ENCODE assay signal across 11 cellular contexts in genomic region chr5:174837919-174838902, GRCh38.
DNase-seq lines count a peak whose midpoint lies in the region; ATAC-seq and TF ChIP-seq lines count a peak whose summit lies in the region.
"Had no signal": no experiment of that assay in that cellular context is flagged by ENCODE, and none has a peak within 500 bp of the region (broad histone marks: within the 10 kb centered on the region; RNA-seq: fewer than 3 reads in every experiment).

No MANE protein-coding gene starts in this region.

- no peak overlapping the region for H3K4ac ChIP-seq in mesenchymal stem cell (ENCODE audit: low read depth in 1 of 2, low read length in 2 of 2)

- H4K8ac ChIP-seq in mesenchymal stem cell (ENCODE audit: low read length): no peak overlapping the region

- no peaks in the 10 kb centered on the region for H3K36me3 ChIP-seq in mesenchymal stem cell (ENCODE audit: control insufficient read depth in 1 of 2, insufficient read depth in 2 of 2, low read depth in 1 of 2, low read length in 2 of 2)

- H3K4me3 ChIP-seq in AG10803 (ENCODE audit: low read length): no peak overlapping the region
- no peak overlapping the region for H3K4me3 ChIP-seq in choroid plexus epithelial cell (ENCODE audit: low read depth, low read length)
- H3K4me3 ChIP-seq in mesenchymal stem cell (ENCODE audit: insufficient read depth in 1 of 2, low read depth in 1 of 2, low read length in 2 of 2): peak overlapping the region in 1 of 2 experiments; percentile 13

- H4K91ac ChIP-seq in mesenchymal stem cell (ENCODE audit: low read length): no peak overlapping the region

- no peak overlapping the region for H2AFZ ChIP-seq in mesenchymal stem cell (ENCODE audit: low read depth, low read length)

- no peak overlapping the region for H2BK5ac ChIP-seq in mesenchymal stem cell (ENCODE audit: low read depth, low read length, poor library complexity, severe bottlenecking)

- H3K79me1 ChIP-seq in mesenchymal stem cell (replicated peaks; ENCODE audit: low read length, poor library complexity, severe bottlenecking): no peaks in the 10 kb centered on the region

- no peaks in the 10 kb centered on the region for H3K9me3 ChIP-seq in mesenchymal stem cell (ENCODE audit: control insufficient read depth, low read length)

- peak; percentile 18; the same call in 1 of the 2 replicates for TF ChIP-seq CTCF in AG10803 (conservative IDR thresholded peaks at IDR 0.05; ENCODE audit: low read length)
- TF ChIP-seq CTCF in choroid plexus epithelial cell (conservative IDR thresholded peaks at IDR 0.05; ENCODE audit: low read depth, low read length): peak; percentile 24

- peak overlapping the region; percentile 46 for H3K9ac ChIP-seq in mesenchymal stem cell (ENCODE audit: low read length)

- H2BK15ac ChIP-seq in mesenchymal stem cell (ENCODE audit: low read depth, poor library complexity, severe bottlenecking): no peak overlapping the region

- peak; percentile 80 for DNase-seq in AG10803 (ENCODE audit: low read depth)
- peak; percentile 75 for DNase-seq in M059J (ENCODE audit: low read depth)
- DNase-seq in choroid plexus epithelial cell (ENCODE audit: low read depth): peak; percentile 21
- peak; percentile 2 for DNase-seq in mesenchymal stem cell
- no peak for DNase-seq in activated CD4-positive, alpha-beta T cell treated with anti-CD3 and anti-CD28 coated beads for 1 hour
- DNase-seq in DMS153 (lab: John Stamatoyannopoulos, UW): no peak
- DNase-seq: activated naive CD8-positive, alpha-beta T cell treated with anti-CD3 and anti-CD28 coated beads, Interleukin-2, amount 50 U/mL, for 24 hours; naive B cell; stimulated activated naive CD8-positive, alpha-beta T cell treated with anti-CD3 and anti-CD28 coated beads, Interleukin-15, Interleukin-2, amounts not matched to agents 100 U/mL and 50 U/mL, for 24 hours had no signal

- H3K4me2 ChIP-seq in mesenchymal stem cell (ENCODE audit: low read length, poor library complexity, severe bottlenecking): no peak overlapping the region

- H3K27me3 ChIP-seq in mesenchymal stem cell (ENCODE audit: control insufficient read depth in 1 of 2, insufficient read depth in 1 of 2, low read length in 2 of 2): no peaks in the 10 kb centered on the region

- H3K4me1 ChIP-seq in mesenchymal stem cell (ENCODE audit: control insufficient read depth, insufficient read depth, low read depth, low read length): no peaks in the 10 kb centered on the region

- ATAC-seq in GM18517 (IDR thresholded peaks at IDR 0.05; ENCODE audit: unreplicated experiment) (no peak), GM21381 (IDR thresholded peaks at IDR 0.05; ENCODE audit: unreplicated experiment) (no peak)
- ATAC-seq: activated naive CD8-positive, alpha-beta T cell treated with anti-CD3 and anti-CD28 coated beads, Interleukin-2, amount 50 U/mL, for 24 hours; stimulated activated naive CD8-positive, alpha-beta T cell treated with anti-CD3 and anti-CD28 coated beads, Interleukin-15, Interleukin-2, amounts not matched to agents 100 U/mL and 50 U/mL, for 24 hours had no signal

- no peak overlapping the region for H2BK12ac ChIP-seq in mesenchymal stem cell (ENCODE audit: low read length in 2 of 2)

- WGBS in mesenchymal stem cell: 30% methylated on average over 7 of the region's 8 CpGs

- H3K23ac ChIP-seq in mesenchymal stem cell (ENCODE audit: low read length in 2 of 2): no peak overlapping the region

- no peak overlapping the region for H3K18ac ChIP-seq in mesenchymal stem cell (ENCODE audit: low read depth in 1 of 2, low read length in 2 of 2)

- H3K27ac ChIP-seq in mesenchymal stem cell (ENCODE audit: low read length, poor library complexity, severe bottlenecking): no peak overlapping the region

- H2AK5ac ChIP-seq in mesenchymal stem cell (ENCODE audit: low read length, severe bottlenecking): no peak overlapping the region

- H3K14ac ChIP-seq in mesenchymal stem cell (ENCODE audit: low read length in 2 of 2): no peak overlapping the region

- no peak overlapping the region for H2BK120ac ChIP-seq in mesenchymal stem cell (ENCODE audit: low read depth, low read length)

Comparison
In these comparisons a context has a peak if more than half of its experiments do, and no peak if none do; other contexts are left out.
1. DNase-seq: peak in AG10803 (single experiment), M059J (single experiment), choroid plexus epithelial cell (single experiment) and mesenchymal stem cell (single experiment); none in activated CD4-positive, alpha-beta T cell treated with anti-CD3 and anti-CD28 coated beads for 1 hour (single experiment) and DMS153 (single experiment).